In the genomic region with DNA sequence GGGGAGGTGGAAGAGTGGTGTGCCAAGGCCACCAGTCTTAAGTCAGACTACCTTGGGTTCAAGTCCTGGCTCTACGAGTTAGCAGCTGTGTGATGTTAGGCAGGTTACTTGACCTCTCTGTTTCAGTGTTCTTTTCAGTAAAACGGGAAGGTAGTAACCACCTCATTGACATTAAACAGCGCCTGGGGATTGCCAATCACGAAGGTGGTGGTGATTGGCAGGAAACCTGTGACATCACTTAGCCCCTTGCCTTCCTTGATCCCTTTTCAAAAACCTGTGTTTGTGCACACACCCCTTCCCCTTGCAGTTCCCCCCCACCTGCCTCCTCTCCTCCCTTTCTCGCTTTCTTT, we compare ENCODE assay signal across 9 cellular contexts. TPM values are rescaled to one million over a fixed set of nuclear protein-coding genes. Genes with fewer than 3 reads are reported as not detected.
A peak's percentile ranks its signal among the peaks of the same experiment; 100 is the strongest.
DNase-seq lines count a peak whose midpoint lies in the region; ATAC-seq and TF ChIP-seq lines count a peak whose summit lies in the region.
"Had no signal": no experiment of that assay in that cellular context is flagged by ENCODE, and none has a peak within 500 bp of the region (broad histone marks: within the 10 kb centered on the region; RNA-seq: fewer than 3 reads in every experiment).

No MANE protein-coding gene starts in this region.

- H3K9me3 Mint-ChIP-seq in CD4-positive, alpha-beta T cell = no peaks in the 10 kb centered on the region
- no peaks in the 10 kb centered on the region for H3K9me3 Mint-ChIP-seq in T-cell

- TF ChIP-seq CTCF in CD4-positive, alpha-beta T cell (IDR thresholded peaks at IDR 0.05) = no peak
- TF ChIP-seq CTCF in esophagus squamous epithelium (IDR thresholded peaks at IDR 0.05) (no peak), psoas muscle (IDR thresholded peaks at IDR 0.05) (no peak)

- H3K36me3 ChIP-seq in esophagus squamous epithelium = no peaks in the 10 kb centered on the region
- H3K36me3 ChIP-seq in psoas muscle (ENCODE audit: insufficient read depth in 1 of 2, low read depth in 1 of 2) = no peaks in the 10 kb centered on the region

- DNase-seq in CD4-positive, alpha-beta T cell = peak in 2 of 10 experiments; percentile 30 to 35
- DNase-seq in T-cell = peak in 20 of 34 experiments; percentile 18 to 65 (median 43)
- no peak for DNase-seq in esophagus squamous epithelium (lab: John Stamatoyannopoulos, UW)
- no peak for DNase-seq in psoas muscle
- DNase-seq in activated gamma-delta T cell (lab: John Stamatoyannopoulos, UW) = no peak
- no peak for DNase-seq in NCI-H82 (lab: John Stamatoyannopoulos, UW)

- H3K27ac Mint-ChIP-seq in CD4-positive, alpha-beta T cell = peak overlapping the region; percentile 81
- peak overlapping the region; percentile 94 to 96 for H3K27ac Mint-ChIP-seq in T-cell

- WGBS in esophagus squamous epithelium, 2 donors = 26 to 42% methylated on average over 4 to 5 of the region's 5 CpGs
- 58 to 74% (median 66%) methylated on average over 5 of the region's 5 CpGs for WGBS in psoas muscle, 3 donors

- no peaks in the 10 kb centered on the region for H3K27me3 Mint-ChIP-seq in CD4-positive, alpha-beta T cell
- H3K27me3 Mint-ChIP-seq in T-cell = no peaks in the 10 kb centered on the region

- peak overlapping the region; percentile 54 for H3K27ac ChIP-seq in CD4-positive, alpha-beta T cell (ENCODE audit: low read depth, low read length)
- H3K27ac ChIP-seq in esophagus squamous epithelium (peak overlapping the region; percentile 95 to 100 (median 97)), psoas muscle (peak overlapping the region; percentile 71)

- no peak for TF ChIP-seq POLR2A in esophagus squamous epithelium (IDR thresholded peaks at IDR 0.05)

- peak overlapping the region; percentile 82 for H3K4me3 Mint-ChIP-seq in CD4-positive, alpha-beta T cell
- peak overlapping the region; percentile 63 to 97 (median 68) for H3K4me3 Mint-ChIP-seq in T-cell

- H3K4me1 ChIP-seq in esophagus squamous epithelium = peaks cover 71 to 100% (median 87%) of the 10 kb centered on the region in 3 donors
- peaks cover 96% of the 10 kb centered on the region for H3K4me1 ChIP-seq in psoas muscle

- POLR2A ChIA-PET in CD4-positive, alpha-beta T cell (lab: Charles Lee) = interaction anchor here (1.1 to 2.1 kb wide), 5 partner anchors 17 to 352 kb away, joined by 3 to 7 read pairs (median 5); no protein-coding TSS in a partner anchor
- POLR2A ChIA-PET in T-cell (lab: Charles Lee) = interaction anchor here in 1 of 2 donors (2.3 kb wide), 1 partner anchor 17 kb away, joined by 7 read pairs; no protein-coding TSS in a partner anchor

- no peak for ATAC-seq in CD4-positive, alpha-beta T cell (ENCODE audit: poor library complexity)
- ATAC-seq in T-cell (replicated peaks in 1 of 4) (peak in 1 of 4 experiments; percentile 30), psoas muscle (no peak), HG03469 (IDR thresholded peaks at IDR 0.05; ENCODE audit: unreplicated experiment) (no peak), HG03520 (IDR thresholded peaks at IDR 0.05; ENCODE audit: unreplicated experiment) (no peak)
- ATAC-seq: activated CD4-positive, CD25-positive, alpha-beta regulatory T cell treated with anti-CD3 and anti-CD28 coated beads, Interleukin-2, amount 50 U/mL, for 24 hours had no signal

- H3K4me3 ChIP-seq in esophagus squamous epithelium = peak overlapping the region in 3 of 4 donors; percentile 22 to 50 (median 27)
- peak overlapping the region; percentile 5 for H3K4me3 ChIP-seq in psoas muscle

- peaks cover 22% of the 10 kb centered on the region for H3K36me3 Mint-ChIP-seq in CD4-positive, alpha-beta T cell (ENCODE audit: low read depth)
- peaks cover 4% of the 10 kb centered on the region for H3K36me3 Mint-ChIP-seq in T-cell

- CTCF ChIA-PET in CD4-positive, alpha-beta T cell (lab: Charles Lee) = interaction anchor here (2.5 kb wide), 1 partner anchor 352 kb away, joined by 8 read pairs; no protein-coding TSS in a partner anchor
- CTCF ChIA-PET in T-cell (lab: Charles Lee) = interaction anchor here in 1 of 2 donors (0.8 to 0.9 kb wide), 2 partner anchors 17 to 491 kb away, joined by 3 to 5 read pairs; no protein-coding TSS in a partner anchor

- H3K27me3 ChIP-seq in CD4-positive, alpha-beta T cell (ENCODE audit: control insufficient read depth, insufficient read depth, low read length) = no peaks in the 10 kb centered on the region
- H3K27me3 ChIP-seq in esophagus squamous epithelium (no peaks in the 10 kb centered on the region), psoas muscle (ENCODE audit: insufficient read depth in 3 of 3, low read length in 2 of 3) (no peaks in the 10 kb centered on the region)

- no peaks in the 10 kb centered on the region for H3K9me3 ChIP-seq in CD4-positive, alpha-beta T cell (ENCODE audit: control insufficient read depth, low read length)
- H3K9me3 ChIP-seq in esophagus squamous epithelium (no peaks in the 10 kb centered on the region), psoas muscle (no peaks in the 10 kb centered on the region)

- intact Hi-C loops in CD4-positive, alpha-beta T cell (cut with DNase I, micrococcal nuclease) = no loop called here
- intact Hi-C loops in esophagus squamous epithelium (cut with DNase I) (loop anchor here (5.0 kb wide), 2 partner anchors 354 to 489 kb away; no protein-coding TSS in a partner anchor), psoas muscle (cut with DNase I) (loop anchor here in 1 of 2 donors (10.0 kb wide), 1 partner anchor 607 kb away; no protein-coding TSS in a partner anchor)

- peaks cover 90% of the 10 kb centered on the region for H3K4me1 Mint-ChIP-seq in CD4-positive, alpha-beta T cell (ENCODE audit: low read depth)
- H3K4me1 Mint-ChIP-seq in T-cell = peaks cover 92 to 97% (median 95%) of the 10 kb centered on the region in 3 donors

RNA-seq across cellular contexts. Expression of a gene that starts 7.6 kb away (rescaled TPM):
- 100 to 1,000 TPM; 203 to 204 TPM for total RNA-seq in CD4-positive, alpha-beta T cell
- 100 to 1,000 TPM; 115 to 127 (median 124) TPM for total RNA-seq in T-cell
- total RNA-seq in esophagus squamous epithelium = 10 to 100 TPM; 44.2 to 91.4 (median 82.7) TPM
- total RNA-seq in psoas muscle = 10 to 100 TPM; 14.2 to 29.1 (median 18.5) TPM
- 10 to 100 TPM in 2 of 3 donors, 1 to 10 TPM in 1; 8.9 to 14.7 (median 12.2) TPM for polyA plus RNA-seq in psoas muscle

Comparison
In these comparisons a context has a peak if more than half of its experiments do, and no peak if none do; other contexts are left out.
1. DNase-seq: peak in T-cell (20 of 34); none in esophagus squamous epithelium (single experiment), psoas muscle (0 of 2), activated gamma-delta T cell (single experiment) and NCI-H82 (single experiment).
2. Peak in every context shown above with its lines, with median percentiles within 50 percentile points of each other: H3K27ac ChIP-seq.